ENCODE assay signal across 18 cellular contexts in genomic region chr17:4744999-4745969, GRCh38. TPM values are rescaled to one million over a fixed set of nuclear protein-coding genes. Genes with fewer than 3 reads are reported as not detected.
A peak's percentile ranks its signal among the peaks of the same experiment; 100 is the strongest.
DNase-seq lines count a peak whose midpoint lies in the region; ATAC-seq and TF ChIP-seq lines count a peak whose summit lies in the region.
"Had no signal": no experiment of that assay in that cellular context is flagged by ENCODE, and none has a peak within 500 bp of the region (broad histone marks: within the 10 kb centered on the region; RNA-seq: fewer than 3 reads in every experiment).

No MANE protein-coding gene starts in this region.

- CTCF ChIA-PET in activated CD4-positive, alpha-beta memory T cell treated with anti-CD3 and anti-CD28 coated beads, Interleukin-2, amount 10 ng/mL, durations not matched to agents 7 days and 5 days (lab: Charles Lee), result interaction anchor here (1.7 kb wide), 1 partner anchor 45 kb away, joined by 6 read pairs; no protein-coding TSS in a partner anchor

- H3K4me2 ChIP-seq in GM23338 (peak overlapping the region; percentile 99), hepatocyte (peak overlapping the region; percentile 77)

- H3K27me3 ChIP-seq in GM23338 (ENCODE audit: insufficient read depth) (peaks cover 25% of the 10 kb centered on the region), HUES64 (ENCODE audit: insufficient read depth, low read length) (peaks cover 60% of the 10 kb centered on the region), hepatocyte (peaks cover 27% of the 10 kb centered on the region)
- H3K27me3 ChIP-seq: right lobe of liver, SJCRH30 had no signal

- H3K9me2 ChIP-seq in GM23338 (ENCODE audit: insufficient read depth) (no peaks in the 10 kb centered on the region), hepatocyte (replicated peaks; ENCODE audit: insufficient read depth) (no peaks in the 10 kb centered on the region)

- no peak overlapping the region for H3K27ac Mint-ChIP-seq in GM23338
- H3K27ac Mint-ChIP-seq in nephron, result no peak overlapping the region
- H3K27ac Mint-ChIP-seq in activated CD4-positive, alpha-beta memory T cell treated with anti-CD3 and anti-CD28 coated beads, Interleukin-2, amount 10 ng/mL, durations not matched to agents 7 days and 5 days, result no peak overlapping the region

- peak overlapping the region; percentile 19; the same call in 1 of the 2 replicates for H3K9ac ChIP-seq in HUES64 (ENCODE audit: low read depth, low read length)

- H3K27ac ChIP-seq in GM23338 (ENCODE audit: low read depth) (peak overlapping the region; percentile 39; the same call in 1 of the 2 replicates), HUES64 (ENCODE audit: low read depth, low read length) (no peak overlapping the region), hepatocyte (no peak overlapping the region)
- H3K27ac ChIP-seq: left lung, right lobe of liver, SJCRH30 had no signal

- WGBS in HUES64, result 3% methylated on average over 47 of the region's 51 CpGs
- 9% methylated on average over 31 of the region's 51 CpGs for WGBS in hepatocyte (ENCODE audit: low lambda C conversion rate, missing lambda C conversion rate)

- peak; percentile 16 to 48; a peak in 2 of 4 replicates for TF ChIP-seq CTCF in GM23338 (conservative IDR thresholded peaks at IDR 0.05; ENCODE audit: low read depth in 2 of 2)
- no peak for TF ChIP-seq CTCF in hepatocyte (IDR thresholded peaks at IDR 0.05; ENCODE audit: poor library complexity)
- no peak for TF ChIP-seq CTCF in nephron (IDR thresholded peaks at IDR 0.05; ENCODE audit: unreplicated experiment in 3 of 3)

- H3F3A ChIP-seq in GM23338 (replicated peaks; ENCODE audit: low read depth), result peaks cover 15% of the 10 kb centered on the region; the same call in 1 of the 2 replicates

- H2AFZ ChIP-seq in GM23338 (peak overlapping the region; percentile 98), hepatocyte (peak overlapping the region; percentile 49)

- H3K36me3 Mint-ChIP-seq in GM23338 (ENCODE audit: low read depth) (no peaks in the 10 kb centered on the region; the same call in 2 of the 3 replicates), nephron (ENCODE audit: low read depth) (no peaks in the 10 kb centered on the region)
- H3K36me3 Mint-ChIP-seq in activated CD4-positive, alpha-beta memory T cell treated with anti-CD3 and anti-CD28 coated beads, Interleukin-2, amount 10 ng/mL, durations not matched to agents 7 days and 5 days (ENCODE audit: low read depth), result peaks cover 1% of the 10 kb centered on the region
- H3K36me3 Mint-ChIP-seq: naive thymus-derived CD8-positive, alpha-beta T cell had no signal

- H4K20me1 ChIP-seq in GM23338 (replicated peaks; ENCODE audit: insufficient read depth) (no peaks in the 10 kb centered on the region), hepatocyte (ENCODE audit: insufficient read depth, poor library complexity, severe bottlenecking) (no peaks in the 10 kb centered on the region)

- H3K79me2 ChIP-seq in GM23338 (replicated peaks; ENCODE audit: insufficient read depth), result no peaks in the 10 kb centered on the region
- no peaks in the 10 kb centered on the region for H3K79me2 ChIP-seq in hepatocyte

- H3K9me3 Mint-ChIP-seq in GM23338, result no peaks in the 10 kb centered on the region; the same call in 2 of the 3 replicates
- no peaks in the 10 kb centered on the region for H3K9me3 Mint-ChIP-seq in nephron
- H3K9me3 Mint-ChIP-seq in activated CD4-positive, alpha-beta memory T cell treated with anti-CD3 and anti-CD28 coated beads, Interleukin-2, amount 10 ng/mL, durations not matched to agents 7 days and 5 days, result no peaks in the 10 kb centered on the region
- H3K9me3 Mint-ChIP-seq: naive thymus-derived CD8-positive, alpha-beta T cell had no signal

- H3K36me3 ChIP-seq in GM23338 (ENCODE audit: insufficient read depth) (no peaks in the 10 kb centered on the region), HUES64 (ENCODE audit: insufficient read depth, low read length) (no peaks in the 10 kb centered on the region), hepatocyte (replicated peaks; ENCODE audit: insufficient read depth, low read depth) (no peaks in the 10 kb centered on the region)
- H3K36me3 ChIP-seq: left lung, right lobe of liver, SJCRH30 had no signal

- peak; percentile 89 for DNase-seq in GM23338 (ENCODE audit: low spot score)
- DNase-seq in hepatocyte (ENCODE audit: low spot score), result peak; percentile 51
- DNase-seq in T-helper 1 cell, result no peak
- DNase-seq in amniotic stem cell (lab: John Stamatoyannopoulos, UW), result no peak
- no peak for DNase-seq in activated CD4-positive, alpha-beta memory T cell treated with anti-CD3 and anti-CD28 coated beads, Interleukin-2, amount 10 ng/mL, durations not matched to agents 7 days and 5 days
- DNase-seq in RPMI8226, result no peak
- DNase-seq: activated effector memory CD4-positive, alpha-beta T cell treated with Interleukin-2 at 50 U/mL for 16 hours; EL; naive thymus-derived CD8-positive, alpha-beta T cell; NCI-H2171; SJCRH30; stimulated activated CD4-positive, alpha-beta T cell treated with anti-CD3 and anti-CD28 coated beads, Interleukin-4, amount 100 ng/mL, for 1 hour had no signal

- H3K9me3 ChIP-seq in HUES64 (ENCODE audit: insufficient read depth, low read depth, low read length) (no peaks in the 10 kb centered on the region), hepatocyte (ENCODE audit: low read depth) (no peaks in the 10 kb centered on the region)
- H3K9me3 ChIP-seq: left lung, right lobe of liver, SJCRH30 had no signal

- H3K27me3 Mint-ChIP-seq in GM23338 (ENCODE audit: insufficient read depth, low read depth, poor library complexity) (peaks cover 41% of the 10 kb centered on the region), nephron (ENCODE audit: low read depth) (peaks cover 96% of the 10 kb centered on the region)
- peaks cover 28% of the 10 kb centered on the region for H3K27me3 Mint-ChIP-seq in activated CD4-positive, alpha-beta memory T cell treated with anti-CD3 and anti-CD28 coated beads, Interleukin-2, amount 10 ng/mL, durations not matched to agents 7 days and 5 days

- POLR2A ChIA-PET in activated CD4-positive, alpha-beta memory T cell treated with anti-CD3 and anti-CD28 coated beads, Interleukin-2, amount 10 ng/mL, durations not matched to agents 7 days and 5 days (lab: Charles Lee), result interaction anchor here (1.2 to 1.5 kb wide), 2 partner anchors 11 to 14 kb away, joined by 3 read pairs; partner anchors contain the start of gene MED11

- H3K4me3 ChIP-seq in GM23338 (peak overlapping the region; percentile 85), HUES64 (ENCODE audit: low read length) (peak overlapping the region; percentile 73), hepatocyte (no peak overlapping the region)
- H3K4me3 ChIP-seq: left lung, right lobe of liver, SJCRH30 had no signal

- H3K4me1 Mint-ChIP-seq in GM23338 (peaks cover 24% of the 10 kb centered on the region; the same call in 2 of the 3 replicates), nephron (no peaks in the 10 kb centered on the region)
- peaks cover 25% of the 10 kb centered on the region for H3K4me1 Mint-ChIP-seq in activated CD4-positive, alpha-beta memory T cell treated with anti-CD3 and anti-CD28 coated beads, Interleukin-2, amount 10 ng/mL, durations not matched to agents 7 days and 5 days

- peak; percentile 93 for ATAC-seq in GM23338
- ATAC-seq: left lung; naive thymus-derived CD8-positive, alpha-beta T cell; right lobe of liver had no signal

- H3K4me1 ChIP-seq in GM23338 (ENCODE audit: insufficient read depth) (peaks cover 11% of the 10 kb centered on the region), HUES64 (ENCODE audit: insufficient read depth, low read length) (0 out of 2 replicates have a peak, but pooled peaks cover 6% of the 10 kb centered on the region), hepatocyte (ENCODE audit: insufficient read depth) (peaks cover 12% of the 10 kb centered on the region)
- H3K4me1 ChIP-seq: right lobe of liver, SJCRH30 had no signal

- H3K4me3 Mint-ChIP-seq in GM23338 (peak overlapping the region; percentile 83), nephron (peak overlapping the region; percentile 30 to 73 (median 57))
- no peak overlapping the region for H3K4me3 Mint-ChIP-seq in activated CD4-positive, alpha-beta memory T cell treated with anti-CD3 and anti-CD28 coated beads, Interleukin-2, amount 10 ng/mL, durations not matched to agents 7 days and 5 days

RNA-seq across cellular contexts. Expression of gene CXCL16, which starts 5.6 kb away (rescaled TPM):
- total RNA-seq in GM23338 (2014; rRNA removed; shearing (Covaris generic)), result 4.1 and 6.8 TPM in 2 replicates
- polyA plus RNA-seq in GM23338 (2016; fragmentation: Nextera tagmentation; extraction: Ambion mirVana) (3.7 and 4.0 TPM in 2 replicates), hepatocyte (73.2 and 82.5 TPM in 2 replicates)
- polyA plus RNA-seq in HUES64 (2013, experiment 1 of 2), result 0.75 TPM
- polyA plus RNA-seq in HUES64 (2013, experiment 2 of 2), result 1.5 TPM
- total RNA-seq in hepatocyte, result 38.7 and 39.9 TPM in 2 replicates
- 1 to 10 TPM; 2.2 to 2.6 TPM for total RNA-seq in activated CD4-positive, alpha-beta memory T cell treated with anti-CD3 and anti-CD28 coated beads, Interleukin-2, amount 10 ng/mL, durations not matched to agents 7 days and 5 days
- total RNA-seq: SJCRH30 had no signal

RNA-seq across cellular contexts. Expression of gene ZMYND15, which starts 5.7 kb away (rescaled TPM):
- 1.4 TPM in 1 of 2 replicates, not detected in the other for total RNA-seq in GM23338 (2014; rRNA removed; shearing (Covaris generic))
- 0.21 and 0.32 TPM in 2 replicates for polyA plus RNA-seq in GM23338 (2016; fragmentation: Nextera tagmentation; extraction: Ambion mirVana)
- 0.10 TPM for polyA plus RNA-seq in HUES64 (2013, experiment 1 of 2)
- polyA plus RNA-seq in HUES64 (2013, experiment 2 of 2), result 0.13 TPM
- 1.6 and 2.9 TPM in 2 replicates for total RNA-seq in hepatocyte
- polyA plus RNA-seq in hepatocyte, result 4.1 and 4.8 TPM in 2 replicates
- under 1 TPM in 1 of 2 experiments, not detected in 1; 0.10 TPM for total RNA-seq in activated CD4-positive, alpha-beta memory T cell treated with anti-CD3 and anti-CD28 coated beads, Interleukin-2, amount 10 ng/mL, durations not matched to agents 7 days and 5 days
- total RNA-seq: SJCRH30 had no signal

RNA-seq across cellular contexts. Expression of gene MED11, which starts 14.1 kb away (rescaled TPM):
- total RNA-seq in GM23338 (2014; rRNA removed; shearing (Covaris generic)), result 15.5 and 16.7 TPM in 2 replicates
- polyA plus RNA-seq in GM23338 (2016; fragmentation: Nextera tagmentation; extraction: Ambion mirVana) (32.8 and 33.3 TPM in 2 replicates), hepatocyte (39.4 and 42.7 TPM in 2 replicates)
- polyA plus RNA-seq in HUES64 (2013, experiment 1 of 2), result 23.5 TPM
- polyA plus RNA-seq in HUES64 (2013, experiment 2 of 2), result 25.1 TPM
- total RNA-seq in hepatocyte, result 36.3 and 36.9 TPM in 2 replicates
- total RNA-seq in activated CD4-positive, alpha-beta memory T cell treated with anti-CD3 and anti-CD28 coated beads, Interleukin-2, amount 10 ng/mL, durations not matched to agents 7 days and 5 days, result 10 to 100 TPM; 24.6 to 25.3 TPM

RNA-seq across cellular contexts. Expression of gene TM4SF5, which starts 26.4 kb away (rescaled TPM):
- total RNA-seq in GM23338 (2014; rRNA removed; shearing (Covaris generic)), result not detected in 2 replicates
- polyA plus RNA-seq in GM23338 (2016; fragmentation: Nextera tagmentation; extraction: Ambion mirVana), result not detected in 2 replicates
- polyA plus RNA-seq in HUES64 (2013, experiment 1 of 2), result not detected
- polyA plus RNA-seq in HUES64 (2013, experiment 2 of 2), result not detected
- total RNA-seq in hepatocyte, result 16.7 and 20.8 TPM in 2 replicates
- polyA plus RNA-seq in hepatocyte, result 42.6 and 54.0 TPM in 2 replicates
- total RNA-seq in activated CD4-positive, alpha-beta memory T cell treated with anti-CD3 and anti-CD28 coated beads, Interleukin-2, amount 10 ng/mL, durations not matched to agents 7 days and 5 days, result under 1 TPM in 1 of 2 experiments, not detected in 1; 0.35 TPM
- total RNA-seq: glomerular endothelial cell; left lung; naive thymus-derived CD8-positive, alpha-beta T cell; SJCRH30; urinary bladder had no signal
- polyA plus RNA-seq: naive thymus-derived CD8-positive, alpha-beta T cell had no signal

RNA-seq across cellular contexts. Expression of gene ARRB2, which starts 34.9 kb away (rescaled TPM):
- total RNA-seq in GM23338 (2014; rRNA removed; shearing (Covaris generic)), result 23.0 and 45.0 TPM in 2 replicates
- 37.3 and 39.5 TPM in 2 replicates for polyA plus RNA-seq in GM23338 (2016; fragmentation: Nextera tagmentation; extraction: Ambion mirVana)
- polyA plus RNA-seq in HUES64 (2013, experiment 1 of 2), result 44.4 TPM
- 49.7 TPM for polyA plus RNA-seq in HUES64 (2013, experiment 2 of 2)
- 15.3 and 17.4 TPM in 2 replicates for total RNA-seq in hepatocyte
- 20.0 and 21.1 TPM in 2 replicates for polyA plus RNA-seq in hepatocyte
- 100 to 1,000 TPM; 372 to 378 TPM for total RNA-seq in activated CD4-positive, alpha-beta memory T cell treated with anti-CD3 and anti-CD28 coated beads, Interleukin-2, amount 10 ng/mL, durations not matched to agents 7 days and 5 days

Comparison
In these comparisons a context has a peak if more than half of its experiments do, and no peak if none do; other contexts are left out.
1. DNase-seq: peak in GM23338 (single experiment) and hepatocyte (single experiment); none in T-helper 1 cell (0 of 5), amniotic stem cell (single experiment), activated CD4-positive, alpha-beta memory T cell treated with anti-CD3 and anti-CD28 coated beads, Interleukin-2, amount 10 ng/mL, durations not matched to agents 7 days and 5 days (single experiment) and RPMI8226 (single experiment).
2. CTCF ChIP-seq: peak in GM23338 (2 of 2); none in hepatocyte (single experiment) and nephron (0 of 3).